ENCODE assay signal across 10 cellular contexts in genomic region chr3:113053169-113053568, GRCh38.
"Had no signal": no experiment of that assay in that cellular context is flagged by ENCODE, and none has a peak within 500 bp of the region (broad histone marks: within the 10 kb centered on the region; RNA-seq: fewer than 3 reads in every experiment).

No MANE protein-coding gene starts in this region.

- H3K9ac ChIP-seq: GM23248 had no signal

- H3K27ac Mint-ChIP-seq: HFFc6 had no signal

- H3K9me3 ChIP-seq: HAP-1 had no signal

- H3K9me3 Mint-ChIP-seq: HFFc6 had no signal

- H3K27ac ChIP-seq: GM23248, HL-60 had no signal

- H2AFZ ChIP-seq: GM23248 had no signal

- ATAC-seq: HCT116, K562 had no signal

- H3K4me3 Mint-ChIP-seq: HFFc6 had no signal

- H3K4me3 ChIP-seq: GM23248, HAP-1, K562 had no signal

- DNase-seq: GM23248, GOT3, H7, HFFc6, IMR-90, KG1 had no signal

- H3K36me3 ChIP-seq: HAP-1 had no signal
